ENCODE assay signal across 7 cellular contexts in the genomic region with DNA sequence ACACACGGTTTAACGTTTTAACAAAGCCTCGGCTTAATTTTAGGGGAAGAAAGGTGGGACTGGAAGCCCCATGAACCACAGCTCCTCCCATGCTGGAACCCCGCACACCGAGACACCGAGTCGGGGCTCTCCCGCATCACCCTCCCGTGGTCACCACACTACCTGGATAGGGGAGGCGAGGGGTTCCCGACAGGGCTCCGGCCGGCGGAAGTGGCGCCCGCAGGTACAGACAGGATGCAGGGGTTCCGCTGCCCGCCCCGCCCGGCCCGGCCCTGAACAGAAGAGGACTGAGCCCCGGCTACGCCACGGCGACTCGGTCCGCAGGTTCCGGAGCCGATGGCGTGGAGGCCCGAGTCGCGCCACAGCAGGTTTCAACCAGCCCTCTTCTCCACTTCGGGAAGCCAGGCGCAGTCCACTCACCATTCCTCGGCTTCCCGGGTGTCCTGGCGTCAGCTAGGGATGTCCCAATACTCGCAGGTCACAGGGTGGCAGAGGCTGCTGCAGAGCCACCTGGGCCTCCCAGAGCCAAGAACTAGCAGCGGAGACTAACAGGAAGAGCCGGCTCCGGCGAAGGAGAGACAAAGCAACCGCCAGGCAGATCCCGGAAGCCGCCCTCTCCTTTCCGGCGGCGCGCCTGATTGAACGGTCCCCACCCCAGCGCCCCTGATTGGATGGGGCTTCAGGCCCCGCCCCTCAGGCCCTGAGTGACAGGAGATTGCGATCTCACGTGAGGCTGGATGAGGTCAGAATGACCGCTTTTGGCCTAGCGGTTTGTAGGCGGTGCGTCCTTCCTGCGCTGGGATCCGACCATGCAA.
A peak's percentile ranks its signal among the peaks of the same experiment; 100 is the strongest.
DNase-seq lines count a peak whose midpoint lies in the region; ATAC-seq and TF ChIP-seq lines count a peak whose summit lies in the region.

ZNF669 (minus strand) TSS at position 580 of the 815 bp plus-strand sequence; CDS start at position 423, 157 bp downstream.

- DNase-seq in NCI-H2029 treated with DMSO at 0.1 percent for 48 hours (lab: John Stamatoyannopoulos, UW): peak; percentile 82
- peak; percentile 81 for DNase-seq in T-helper 9 cell
- peak; percentile 98 for DNase-seq in astrocyte of the hippocampus (ENCODE audit: low read depth, low spot score)
- peak; percentile 44 to 98 (median 94) for DNase-seq in hypothalamus (lab: John Stamatoyannopoulos, UW)
- DNase-seq in retinal pigment epithelial cell (ENCODE audit: low read depth): peak; percentile 82

- no peak for TF ChIP-seq CTCF in retinal pigment epithelial cell (conservative IDR thresholded peaks at IDR 0.05; ENCODE audit: low read depth, low read length)

- ATAC-seq in GM18511 (IDR thresholded peaks at IDR 0.05; ENCODE audit: unreplicated experiment): peak; percentile 100
- ATAC-seq in HG03025 (IDR thresholded peaks at IDR 0.05; ENCODE audit: low FRiP score, unreplicated experiment): peak; percentile 99

- H3K4me3 ChIP-seq in retinal pigment epithelial cell (ENCODE audit: low read length): peak within 1 kb of the TSS; percentile 96

Comparison
In these comparisons a context has a peak if more than half of its experiments do, and no peak if none do; other contexts are left out.
1. Peak in every context shown above with its lines: DNase-seq, ATAC-seq and H3K4me3 ChIP-seq.